ENCODE assay signal across 13 cellular contexts in the genomic region with DNA sequence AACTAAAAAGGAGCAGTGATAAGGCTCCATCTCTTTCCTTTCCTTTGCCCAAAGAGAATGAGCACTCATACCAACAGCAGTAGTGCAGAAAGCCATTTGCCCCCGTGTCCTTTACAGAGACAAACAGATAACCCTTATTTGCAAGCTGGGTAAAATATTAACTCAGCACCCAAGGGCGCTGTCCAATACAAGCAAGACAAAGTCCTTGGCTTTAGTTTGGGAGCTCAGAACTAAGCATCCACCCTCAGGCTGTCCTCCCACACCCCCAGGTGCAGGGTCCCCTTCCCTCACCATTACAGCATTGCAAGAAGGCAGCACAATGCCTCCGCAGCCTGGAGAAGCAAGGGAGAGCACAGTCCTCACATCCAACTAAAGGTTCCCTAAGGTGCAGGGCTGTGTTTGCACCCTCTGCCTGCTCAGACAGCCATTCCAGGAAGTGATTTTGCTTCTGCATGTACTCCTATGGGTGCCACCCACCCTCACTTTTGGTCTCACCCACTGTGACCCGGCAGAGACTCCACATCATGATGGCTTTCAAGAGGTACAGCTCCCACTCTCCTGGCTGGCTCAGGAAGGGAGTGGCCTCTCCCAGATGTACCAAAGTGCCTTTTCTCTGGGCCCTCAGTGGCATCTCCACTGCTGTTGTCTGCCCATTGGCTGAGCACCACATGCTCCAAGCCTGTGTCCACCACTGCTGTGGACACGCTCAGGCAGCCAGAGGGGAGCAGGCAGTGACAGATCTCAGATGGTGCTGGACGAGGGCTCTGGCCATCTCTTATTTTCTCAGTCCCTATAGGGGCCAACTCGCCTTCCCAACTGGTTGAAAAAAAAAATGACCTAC. TPM values are rescaled to one million over a fixed set of nuclear protein-coding genes. Genes with fewer than 3 reads are reported as not detected.
DNase-seq lines count a peak whose midpoint lies in the region; ATAC-seq and FAIRE-seq lines count a peak whose summit lies in the region.
"Had no signal": no experiment of that assay in that cellular context is flagged by ENCODE, and none has a peak within 500 bp of the region (broad histone marks: within the 10 kb centered on the region; RNA-seq: fewer than 3 reads in every experiment).

No MANE protein-coding gene starts in this region.

- H3K9me3 ChIP-seq in small intestine (ENCODE audit: control insufficient read depth, low read depth), result no peaks in the 10 kb centered on the region
- H3K9me3 ChIP-seq: Peyer's patch had no signal

- no peaks in the 10 kb centered on the region for H3K27me3 ChIP-seq in small intestine (ENCODE audit: control insufficient read depth in 2 of 2, insufficient read depth in 2 of 2, low read length in 2 of 2)
- H3K27me3 ChIP-seq: Peyer's patch had no signal

- 45 to 73% (median 52%) methylated on average over 7 of the region's 7 CpGs for WGBS in small intestine, 3 donors

- ATAC-seq in GM19025 (IDR thresholded peaks at IDR 0.05; ENCODE audit: low read depth, unreplicated experiment) (peak; percentile 26), HG02678 (IDR thresholded peaks at IDR 0.05; ENCODE audit: unreplicated experiment) (peak; percentile 29)

- peak overlapping the region; percentile 25 to 46 for H3K27ac ChIP-seq in small intestine (ENCODE audit: low read depth in 1 of 2, low read length in 1 of 2)

- no peak overlapping the region for H3K4me3 ChIP-seq in small intestine (ENCODE audit: low read depth in 1 of 2, low read length in 2 of 2)
- H3K4me3 ChIP-seq: Peyer's patch had no signal

- H3K36me3 ChIP-seq in small intestine (ENCODE audit: control insufficient read depth in 2 of 2, insufficient read depth in 2 of 2, low read length in 2 of 2), result no peaks in the 10 kb centered on the region
- H3K36me3 ChIP-seq: Peyer's patch had no signal

- DNase-seq in HT-29 (ENCODE audit: low spot score) (peak; percentile 45), small intestine (peak; percentile 90), AG08395 (ENCODE audit: low spot score) (no peak), GM19239 (ENCODE audit: insufficient read length, low spot score) (no peak), HCEC 1CT (no peak)
- DNase-seq in activated CD4-positive, alpha-beta T cell treated with anti-CD3 and anti-CD28 coated beads for 48 hours, result no peak
- DNase-seq: activated naive CD4-positive, alpha-beta T cell treated with Interleukin-2 at 50 U/mL for 16 hours; GDM1; NCI-H1436 had no signal

- H3K4me1 ChIP-seq in small intestine (ENCODE audit: control insufficient read depth in 2 of 2, insufficient read depth in 1 of 2, low read depth in 1 of 2, low read length in 1 of 2), result peaks cover 4 to 8% of the 10 kb centered on the region in 2 donors

- FAIRE-seq in small intestine (lab: Jason Lieb, UNC) (no peak), GM19239 (lab: Jason Lieb, UNC) (no peak)
- FAIRE-seq: colon had no signal

RNA-seq across cellular contexts. Expression of a gene that starts 34.1 kb away (rescaled TPM):
- total RNA-seq in HT-29 (2014; rRNA removed; shearing (Covaris generic)), result 543 and 595 TPM in 2 replicates
- 10 to 100 TPM; 12.3 to 38.1 (median 17.0) TPM for polyA plus RNA-seq in small intestine

Comparison
In these comparisons a context has a peak if more than half of its experiments do, and no peak if none do; other contexts are left out.
1. DNase-seq: peak in HT-29 (single experiment) and small intestine (single experiment); none in AG08395 (single experiment), GM19239 (single experiment), HCEC 1CT (single experiment) and activated CD4-positive, alpha-beta T cell treated with anti-CD3 and anti-CD28 coated beads for 48 hours (single experiment).